Comparison of ENCODE assay signal across 1 cellular context in the genomic region with DNA sequence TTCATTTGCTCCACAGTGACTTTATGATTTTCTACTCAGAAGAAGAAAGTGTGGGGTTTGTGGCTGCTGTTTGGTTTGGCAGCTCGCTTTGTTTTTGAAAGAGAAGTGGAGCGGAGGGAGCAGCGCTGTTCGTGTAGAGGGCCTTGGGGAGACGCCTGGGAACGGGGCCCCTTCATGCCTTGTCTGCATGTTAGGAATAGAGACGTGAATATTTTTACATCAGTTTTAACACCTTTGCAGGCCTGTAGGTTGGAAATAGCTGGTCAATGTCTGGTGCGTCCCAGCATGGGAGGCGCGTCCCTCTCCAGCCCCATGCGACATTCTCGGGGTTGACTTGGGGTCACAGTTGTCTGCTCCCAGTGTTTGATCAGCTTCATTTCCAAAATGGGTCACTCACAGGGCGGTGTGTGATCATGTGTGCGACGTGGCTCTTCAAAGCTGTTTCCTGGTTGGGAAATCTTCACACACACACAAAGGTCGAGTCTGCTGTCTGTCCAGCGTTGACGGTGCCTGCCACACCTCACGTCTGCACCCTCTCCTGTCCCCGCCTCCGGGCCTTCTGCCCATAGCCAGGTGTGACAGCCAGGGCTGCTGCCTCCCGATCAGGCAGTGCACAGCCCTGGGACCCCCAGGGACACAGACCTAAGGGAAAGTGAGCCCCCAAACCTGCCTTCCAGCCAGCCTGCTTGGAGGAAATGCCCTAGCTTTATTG.
A peak's percentile ranks its signal among the peaks of the same experiment; 100 is the strongest.
TF ChIP-seq lines count a peak whose summit lies in the region.

No MANE protein-coding gene starts in this region.

TF ChIP-seq in HepG2, 621 proteins besides CTCF, POLR2A, EP300 and RAD21 (continued from another document and continues in another):
- TF ChIP-seq, protein P1, sequence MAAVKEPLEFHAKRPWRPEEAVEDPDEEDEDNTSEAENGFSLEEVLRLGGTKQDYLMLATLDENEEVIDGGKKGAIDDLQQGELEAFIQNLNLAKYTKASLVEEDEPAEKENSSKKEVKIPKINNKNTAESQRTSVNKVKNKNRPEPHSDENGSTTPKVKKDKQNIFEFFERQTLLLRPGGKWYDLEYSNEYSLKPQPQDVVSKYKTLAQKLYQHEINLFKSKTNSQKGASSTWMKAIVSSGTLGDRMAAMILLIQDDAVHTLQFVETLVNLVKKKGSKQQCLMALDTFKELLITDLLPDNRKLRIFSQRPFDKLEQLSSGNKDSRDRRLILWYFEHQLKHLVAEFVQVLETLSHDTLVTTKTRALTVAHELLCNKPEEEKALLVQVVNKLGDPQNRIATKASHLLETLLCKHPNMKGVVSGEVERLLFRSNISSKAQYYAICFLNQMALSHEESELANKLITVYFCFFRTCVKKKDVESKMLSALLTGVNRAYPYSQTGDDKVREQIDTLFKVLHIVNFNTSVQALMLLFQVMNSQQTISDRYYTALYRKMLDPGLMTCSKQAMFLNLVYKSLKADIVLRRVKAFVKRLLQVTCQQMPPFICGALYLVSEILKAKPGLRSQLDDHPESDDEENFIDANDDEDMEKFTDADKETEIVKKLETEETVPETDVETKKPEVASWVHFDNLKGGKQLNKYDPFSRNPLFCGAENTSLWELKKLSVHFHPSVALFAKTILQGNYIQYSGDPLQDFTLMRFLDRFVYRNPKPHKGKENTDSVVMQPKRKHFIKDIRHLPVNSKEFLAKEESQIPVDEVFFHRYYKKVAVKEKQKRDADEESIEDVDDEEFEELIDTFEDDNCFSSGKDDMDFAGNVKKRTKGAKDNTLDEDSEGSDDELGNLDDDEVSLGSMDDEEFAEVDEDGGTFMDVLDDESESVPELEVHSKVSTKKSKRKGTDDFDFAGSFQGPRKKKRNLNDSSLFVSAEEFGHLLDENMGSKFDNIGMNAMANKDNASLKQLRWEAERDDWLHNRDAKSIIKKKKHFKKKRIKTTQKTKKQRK (IDR thresholded peaks at IDR 0.05; ENCODE audit: low read length), result no peak
- TF ChIP-seq KLF15 (CRISPR knock-in tag; IDR thresholded peaks at IDR 0.05; ENCODE audit: borderline replicate concordance) (no peak), ZNF24 (IDR thresholded peaks at IDR 0.05) (no peak), FOXA3 (CRISPR knock-in tag; IDR thresholded peaks at IDR 0.05) (peak; percentile 95), PITX1 (CRISPR knock-in tag; IDR thresholded peaks at IDR 0.05) (peak; percentile 97), ZBTB38 (CRISPR knock-in tag; IDR thresholded peaks at IDR 0.05) (peak; percentile 99), NCOR1 (IDR thresholded peaks at IDR 0.05; ENCODE audit: borderline replicate concordance, low read length) (peak; percentile 96), SALL1 (CRISPR knock-in tag; IDR thresholded peaks at IDR 0.05) (peak; percentile 100), ZNF430 (CRISPR knock-in tag; IDR thresholded peaks at IDR 0.05) (peak; percentile 96; the same call in 1 of the 2 replicates), NFRKB (IDR thresholded peaks at IDR 0.05) (no peak), ZBTB43 (CRISPR knock-in tag; conservative IDR thresholded peaks at IDR 0.05) (peak; percentile 94), TSC22D2 (CRISPR knock-in tag; IDR thresholded peaks at IDR 0.05; ENCODE audit: borderline replicate concordance) (peak; percentile 27), SMAD3 (CRISPR knock-in tag; IDR thresholded peaks at IDR 0.05) (peak; percentile 86), NCOA5 (CRISPR knock-in tag; IDR thresholded peaks at IDR 0.05) (no peak), ZNF264 (CRISPR knock-in tag; IDR thresholded peaks at IDR 0.05) (peak; percentile 93), PTBP1 (IDR thresholded peaks at IDR 0.05; ENCODE audit: low read depth, low read length, poor library complexity, severe bottlenecking) (no peak), RBAK (CRISPR knock-in tag; IDR thresholded peaks at IDR 0.05) (no peak; the same call in 1 of the 2 replicates), ZNF788 (CRISPR knock-in tag; IDR thresholded peaks at IDR 0.05; ENCODE audit: borderline replicate concordance) (peak; percentile 99), RCOR2 (CRISPR knock-in tag; IDR thresholded peaks at IDR 0.05) (peak; percentile 85; the same call in 1 of the 2 replicates), ZBED4 (CRISPR knock-in tag; IDR thresholded peaks at IDR 0.05; ENCODE audit: borderline replicate concordance) (peak; percentile 89; the same call in 1 of the 2 replicates), CENPT (CRISPR knock-in tag; IDR thresholded peaks at IDR 0.05; ENCODE audit: low read depth) (no peak), CHD4 (IDR thresholded peaks at IDR 0.05; ENCODE audit: borderline replicate concordance, low read length) (no peak), GATAD2A (CRISPR knock-in tag; IDR thresholded peaks at IDR 0.05) (peak; percentile 91), ZNF678 (CRISPR knock-in tag; IDR thresholded peaks at IDR 0.05) (no peak), FOXC1 (CRISPR knock-in tag; IDR thresholded peaks at IDR 0.05; ENCODE audit: borderline replicate concordance) (peak; percentile 71; the same call in 1 of the 2 replicates), BRF2 (CRISPR knock-in tag; IDR thresholded peaks at IDR 0.05) (no peak), IKZF4 (CRISPR knock-in tag; IDR thresholded peaks at IDR 0.05; ENCODE audit: borderline replicate concordance, low read depth, not compliant biosample characterization) (peak; percentile 83), JUNB (CRISPR knock-in tag; IDR thresholded peaks at IDR 0.05; ENCODE audit: borderline replicate concordance) (peak; percentile 35; the same call in 1 of the 2 replicates), TRIM22 (IDR thresholded peaks at IDR 0.05) (no peak), ZFAT (CRISPR knock-in tag; conservative IDR thresholded peaks at IDR 0.05) (no peak), U2AF1 (optimal IDR thresholded peaks at IDR 0.05; ENCODE audit: low read depth, low read length) (no peak), GPBP1L1 (CRISPR knock-in tag; IDR thresholded peaks at IDR 0.05) (no peak), JUND (CRISPR knock-in tag; IDR thresholded peaks at IDR 0.05) (peak; percentile 45; the same call in 1 of the 2 replicates), ELF4 (CRISPR knock-in tag; IDR thresholded peaks at IDR 0.05; ENCODE audit: borderline replicate concordance) (peak; percentile 82; the same call in 1 of the 2 replicates), GMEB1 (CRISPR knock-in tag; IDR thresholded peaks at IDR 0.05; ENCODE audit: borderline replicate concordance) (peak; percentile 78; the same call in 1 of the 2 replicates), ZNF224 (CRISPR knock-in tag; IDR thresholded peaks at IDR 0.05) (0 out of 2 replicates have a peak, but pooled peaks have one; percentile 53)
- TF ChIP-seq, protein P2, sequence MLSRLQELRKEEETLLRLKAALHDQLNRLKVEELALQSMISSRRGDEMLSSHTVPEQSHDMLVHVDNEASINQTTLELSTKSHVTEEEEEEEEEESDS (CRISPR knock-in tag; IDR thresholded peaks at IDR 0.05; ENCODE audit: borderline replicate concordance), result no peak; the same call in 1 of the 2 replicates
- TF ChIP-seq, protein P3, sequence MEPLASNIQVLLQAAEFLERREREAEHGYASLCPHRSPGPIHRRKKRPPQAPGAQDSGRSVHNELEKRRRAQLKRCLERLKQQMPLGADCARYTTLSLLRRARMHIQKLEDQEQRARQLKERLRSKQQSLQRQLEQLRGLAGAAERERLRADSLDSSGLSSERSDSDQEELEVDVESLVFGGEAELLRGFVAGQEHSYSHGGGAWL (CRISPR knock-in tag; IDR thresholded peaks at IDR 0.05), result peak; percentile 53; the same call in 1 of the 2 replicates
- TF ChIP-seq, protein P4, sequence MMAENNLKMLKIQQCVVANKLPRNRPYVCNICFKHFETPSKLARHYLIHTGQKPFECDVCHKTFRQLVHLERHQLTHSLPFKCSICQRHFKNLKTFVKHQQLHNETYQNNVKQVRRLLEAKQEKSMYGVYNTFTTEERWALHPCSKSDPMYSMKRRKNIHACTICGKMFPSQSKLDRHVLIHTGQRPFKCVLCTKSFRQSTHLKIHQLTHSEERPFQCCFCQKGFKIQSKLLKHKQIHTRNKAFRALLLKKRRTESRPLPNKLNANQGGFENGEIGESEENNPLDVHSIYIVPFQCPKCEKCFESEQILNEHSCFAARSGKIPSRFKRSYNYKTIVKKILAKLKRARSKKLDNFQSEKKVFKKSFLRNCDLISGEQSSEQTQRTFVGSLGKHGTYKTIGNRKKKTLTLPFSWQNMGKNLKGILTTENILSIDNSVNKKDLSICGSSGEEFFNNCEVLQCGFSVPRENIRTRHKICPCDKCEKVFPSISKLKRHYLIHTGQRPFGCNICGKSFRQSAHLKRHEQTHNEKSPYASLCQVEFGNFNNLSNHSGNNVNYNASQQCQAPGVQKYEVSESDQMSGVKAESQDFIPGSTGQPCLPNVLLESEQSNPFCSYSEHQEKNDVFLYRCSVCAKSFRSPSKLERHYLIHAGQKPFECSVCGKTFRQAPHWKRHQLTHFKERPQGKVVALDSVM (CRISPR knock-in tag; IDR thresholded peaks at IDR 0.05), result no peak
- TF ChIP-seq, protein P5, sequence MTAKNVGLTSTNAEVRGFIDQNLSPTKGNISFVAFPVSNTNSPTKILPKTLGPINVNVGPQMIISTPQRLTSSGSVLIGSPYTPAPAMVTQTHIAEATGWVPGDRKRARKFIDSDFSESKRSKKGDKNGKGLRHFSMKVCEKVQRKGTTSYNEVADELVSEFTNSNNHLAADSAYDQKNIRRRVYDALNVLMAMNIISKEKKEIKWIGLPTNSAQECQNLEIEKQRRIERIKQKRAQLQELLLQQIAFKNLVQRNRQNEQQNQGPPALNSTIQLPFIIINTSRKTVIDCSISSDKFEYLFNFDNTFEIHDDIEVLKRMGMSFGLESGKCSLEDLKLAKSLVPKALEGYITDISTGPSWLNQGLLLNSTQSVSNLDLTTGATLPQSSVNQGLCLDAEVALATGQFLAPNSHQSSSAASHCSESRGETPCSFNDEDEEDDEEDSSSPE (CRISPR knock-in tag; IDR thresholded peaks at IDR 0.05), result peak; percentile 66
